In genomic region chr2:40935349-40935748, GRCh38 we compare ENCODE assay signal across 16 cellular contexts.
"Had no signal": no experiment of that assay in that cellular context is flagged by ENCODE, and none has a peak within 500 bp of the region (broad histone marks: within the 10 kb centered on the region; RNA-seq: fewer than 3 reads in every experiment).

No MANE protein-coding gene starts in this region.

- H3K9me3 Mint-ChIP-seq: activated naive CD4-positive, alpha-beta T cell treated with anti-CD3 and anti-CD28 coated beads, Interleukin-2, amount 50 U/mL, for 24 hours; neural crest cell had no signal

- DNase-seq: activated CD4-positive, alpha-beta T cell treated with anti-CD3 and anti-CD28 coated beads, Interleukin-2, amount 50 U/mL, for 1 hour; activated effector memory CD4-positive, alpha-beta T cell treated with Interleukin-2 at 50 U/mL for 16 hours; activated T-cell treated with anti-CD3 and anti-CD28 coated beads for 4 hours; body of pancreas; erythroblast; hippocampal formation; left ventricle myocardium superior; mesenchymal stem cell; ovary; tibial artery had no signal

- H3K4me3 Mint-ChIP-seq: activated naive CD4-positive, alpha-beta T cell treated with anti-CD3 and anti-CD28 coated beads, Interleukin-2, amount 50 U/mL, for 24 hours; central memory CD8-positive, alpha-beta T cell; dendritic cell treated with granulocyte-macrophage colony-stimulating factor and Interleukin-4, amounts not matched to agents 40 ng/mL and 50 ng/mL, for 4 days; neural crest cell; T-helper 1 cell treated with Interleukin-12 subunit alpha and Interleukin-12 subunit beta and Interleukin-4 antibody, amounts not matched to agents 30 μg/mL and 1 μg/mL, for 36 hours had no signal

- H3K27me3 ChIP-seq: body of pancreas, ovary, tibial artery had no signal

- H3K4me3 ChIP-seq: body of pancreas, ovary, skin epidermis, tibial artery had no signal

- H3K36me3 ChIP-seq: ovary, tibial artery had no signal

- H3K27ac ChIP-seq: body of pancreas, ovary, skin epidermis, tibial artery had no signal

- H3K9me3 ChIP-seq: body of pancreas, ovary, tibial artery had no signal

- H3K4me1 Mint-ChIP-seq: activated naive CD4-positive, alpha-beta T cell treated with anti-CD3 and anti-CD28 coated beads, Interleukin-2, amount 50 U/mL, for 24 hours; central memory CD8-positive, alpha-beta T cell; neural crest cell had no signal

- ATAC-seq: body of pancreas, left ventricle myocardium superior had no signal

- H3K27ac Mint-ChIP-seq: activated naive CD4-positive, alpha-beta T cell treated with anti-CD3 and anti-CD28 coated beads, Interleukin-2, amount 50 U/mL, for 24 hours; dendritic cell treated with granulocyte-macrophage colony-stimulating factor and Interleukin-4, amounts not matched to agents 40 ng/mL and 50 ng/mL, for 4 days; T-helper 1 cell treated with Interleukin-12 subunit alpha and Interleukin-12 subunit beta and Interleukin-4 antibody, amounts not matched to agents 30 μg/mL and 1 μg/mL, for 36 hours had no signal

- H3K4me1 ChIP-seq: body of pancreas, tibial artery had no signal

- H3K36me3 Mint-ChIP-seq: activated naive CD4-positive, alpha-beta T cell treated with anti-CD3 and anti-CD28 coated beads, Interleukin-2, amount 50 U/mL, for 24 hours had no signal

- H3K27me3 Mint-ChIP-seq: activated naive CD4-positive, alpha-beta T cell treated with anti-CD3 and anti-CD28 coated beads, Interleukin-2, amount 50 U/mL, for 24 hours; central memory CD8-positive, alpha-beta T cell; dendritic cell treated with granulocyte-macrophage colony-stimulating factor and Interleukin-4, amounts not matched to agents 40 ng/mL and 50 ng/mL, for 4 days had no signal
